ENCODE assay signal across 1 cellular context in genomic region chr2:121778736-121779487, GRCh38.
TF ChIP-seq lines count a peak whose summit lies in the region.

No MANE protein-coding gene starts in this region.

TF ChIP-seq in H1, 55 proteins besides CTCF, POLR2A, EP300 and RAD21:
- no peak for TF ChIP-seq SRF (IDR thresholded peaks at IDR 0.05; ENCODE audit: low read depth, low read length)
- TF ChIP-seq CBX8 (IDR thresholded peaks at IDR 0.05; ENCODE audit: borderline replicate concordance, low read depth, low read length) = no peak
- no peak for TF ChIP-seq SIN3A (conservative IDR thresholded peaks at IDR 0.05 in 1 of 2, IDR thresholded peaks at IDR 0.05 in 1 of 2; ENCODE audit: low read depth in 1 of 2, low read length in 2 of 2)
- no peak for TF ChIP-seq CTBP2 (IDR thresholded peaks at IDR 0.05; ENCODE audit: borderline replicate concordance, insufficient read depth, insufficient read length, low read length)
- TF ChIP-seq ATF3 (IDR thresholded peaks at IDR 0.05; ENCODE audit: insufficient read depth, low read depth, low read length) = no peak
- no peak for TF ChIP-seq CEBPB (IDR thresholded peaks at IDR 0.05; ENCODE audit: low read depth, low read length)
- TF ChIP-seq SP1 (IDR thresholded peaks at IDR 0.05; ENCODE audit: low read depth, low read length) = no peak
TF ChIP-seq in H1: peak in this region for 0.
